Comparison of ENCODE assay signal across 18 cellular contexts in the genomic region with DNA sequence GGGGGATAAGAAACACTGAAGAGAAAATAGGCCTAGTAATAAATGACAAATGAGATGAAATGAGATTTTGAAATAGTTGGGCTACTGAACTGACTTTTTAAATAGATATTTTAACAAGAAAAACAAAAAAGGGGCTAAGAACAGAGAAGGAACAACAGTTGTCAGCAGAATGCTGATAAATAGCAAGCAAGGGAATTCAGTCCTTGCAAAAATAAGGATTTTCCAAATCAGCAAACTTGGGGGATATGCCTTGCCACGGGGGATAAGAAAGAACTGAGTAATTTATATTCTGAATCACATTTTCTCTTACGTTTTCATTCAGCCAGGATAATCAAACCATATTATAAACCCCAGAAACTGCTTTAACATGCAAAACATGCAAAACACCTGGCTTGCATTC. TPM values are rescaled to one million over a fixed set of nuclear protein-coding genes. Genes with fewer than 3 reads are reported as not detected.
A peak's percentile ranks its signal among the peaks of the same experiment; 100 is the strongest.
DNase-seq lines count a peak whose midpoint lies in the region; ATAC-seq, FAIRE-seq and TF ChIP-seq lines count a peak whose summit lies in the region.
"Had no signal": no experiment of that assay in that cellular context is flagged by ENCODE, and none has a peak within 500 bp of the region (broad histone marks: within the 10 kb centered on the region; RNA-seq: fewer than 3 reads in every experiment).

No MANE protein-coding gene starts in this region.

- no peak for TF ChIP-seq POLR2A in H54 (IDR thresholded peaks at IDR 0.05; ENCODE audit: low read depth, low read length)

- intact Hi-C loops in Right ventricle myocardium superior (cut with DNase I), result no loop called here
- intact Hi-C loops in left ventricle myocardium superior (cut with micrococcal nuclease), result no loop called here
- intact Hi-C loops in sciatic nerve (cut with DNase I), result no loop called here

- ATAC-seq in Right ventricle myocardium superior (ENCODE audit: poor library complexity) (peak; percentile 36), left ventricle myocardium superior (no peak), sciatic nerve (peak; percentile 65)
- ATAC-seq: A549; CD8-positive, alpha-beta T cell had no signal

- DNase-seq in Right ventricle myocardium superior (no peak), left ventricle myocardium superior (no peak), sciatic nerve (ENCODE audit: low spot score) (no peak), islet precursor cell (no peak), H54 (ENCODE audit: insufficient read length, low spot score) (no peak)
- DNase-seq: AML-193; Caco-2; Calu3; CD4-positive, alpha-beta T cell; CD8-positive, alpha-beta T cell; DMS79 treated with DMSO at 0.1 percent for 48 hours; GF-D8 had no signal

- no peak for FAIRE-seq in H54 (lab: Jason Lieb, UNC)
- FAIRE-seq: A549, D721Med, G401.6, GM12891 had no signal

RNA-seq across cellular contexts. Expression of a gene that starts 12.9 kb away (rescaled TPM):
- total RNA-seq in Right ventricle myocardium superior (not detected), left ventricle myocardium superior (not detected), sciatic nerve (not detected)
- total RNA-seq: A172; B cell; Caco-2; Calu3; CD4-positive, alpha-beta T cell; CD8-positive, alpha-beta T cell had no signal

RNA-seq across cellular contexts. Expression of a gene that starts 34.7 kb away (rescaled TPM):
- total RNA-seq in Right ventricle myocardium superior (25.1 TPM), left ventricle myocardium superior (25.0 TPM), sciatic nerve (24.4 TPM)
